In the genomic region with DNA sequence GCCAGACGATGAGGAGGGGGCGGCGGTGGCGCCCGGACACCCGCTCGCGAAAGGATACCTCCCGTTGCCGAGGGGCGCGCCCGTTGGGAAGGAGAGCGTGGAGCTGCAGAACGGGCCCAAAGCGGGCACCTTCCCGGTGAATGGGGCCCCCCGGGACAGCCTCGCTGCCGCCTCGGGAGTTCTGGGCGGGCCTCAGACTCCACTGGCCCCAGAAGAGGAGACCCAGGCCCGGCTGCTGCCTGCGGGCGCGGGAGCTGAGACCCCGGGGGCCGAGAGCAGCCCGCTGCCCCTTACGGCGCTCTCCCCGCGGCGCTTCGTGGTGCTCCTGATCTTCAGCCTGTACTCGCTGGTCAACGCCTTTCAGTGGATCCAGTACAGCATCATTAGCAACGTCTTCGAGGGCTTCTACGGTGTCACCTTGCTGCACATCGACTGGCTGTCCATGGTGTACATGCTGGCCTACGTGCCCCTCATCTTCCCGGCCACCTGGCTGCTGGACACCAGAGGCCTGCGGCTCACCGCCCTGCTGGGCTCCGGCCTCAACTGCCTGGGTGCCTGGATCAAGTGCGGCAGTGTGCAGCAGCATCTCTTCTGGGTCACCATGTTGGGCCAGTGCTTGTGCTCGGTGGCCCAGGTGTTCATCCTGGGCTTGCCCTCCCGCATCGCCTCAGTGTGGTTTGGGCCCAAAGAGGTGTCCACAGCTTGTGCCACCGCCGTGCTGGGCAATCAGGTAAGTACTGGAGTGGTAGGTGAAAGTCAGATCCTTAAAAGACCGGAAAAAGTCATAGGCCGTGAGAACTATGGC, we compare ENCODE assay signal across 8 cellular contexts. TPM values are rescaled to one million over a fixed set of nuclear protein-coding genes. Genes with fewer than 3 reads are reported as not detected.
DNase-seq lines count a peak whose midpoint lies in the region; ATAC-seq and TF ChIP-seq lines count a peak whose summit lies in the region.

No MANE protein-coding gene starts in this region.

- H3K9me3 Mint-ChIP-seq in Caco-2 (ENCODE audit: unreplicated experiment), result peaks cover 10% of the 10 kb centered on the region

- BruUV-seq in Caco-2 (replicated peaks; lab: Mats Ljungman, UMichigan), result TSS peak; percentile 16

- ATAC-seq in GM19372 (IDR thresholded peaks at IDR 0.05; ENCODE audit: low read depth, unreplicated experiment) (peak; percentile 18), HG03439 (IDR thresholded peaks at IDR 0.05; ENCODE audit: unreplicated experiment) (peak; percentile 21), RWPE2 (ENCODE audit: low read depth) (peak; percentile 37; the same call in 2 of the 3 replicates), GM18858 (IDR thresholded peaks at IDR 0.05; ENCODE audit: unreplicated experiment) (no peak)

- H3K36me3 ChIP-seq in Caco-2 (ENCODE audit: control insufficient read depth, insufficient read depth, low read length), result no peaks in the 10 kb centered on the region
- peaks cover 10% of the 10 kb centered on the region for H3K36me3 ChIP-seq in RWPE2 (ENCODE audit: low read depth)
- peaks cover 5% of the 10 kb centered on the region for H3K36me3 ChIP-seq in skeletal muscle satellite cell (ENCODE audit: insufficient read depth, low read length)

- no peaks in the 10 kb centered on the region for H3K27me3 ChIP-seq in Caco-2 (replicated peaks; ENCODE audit: control insufficient read depth, insufficient read depth, low read length)
- no peaks in the 10 kb centered on the region for H3K27me3 ChIP-seq in RWPE2 (ENCODE audit: insufficient read depth, poor library complexity, severe bottlenecking)
- H3K27me3 ChIP-seq in skeletal muscle satellite cell (ENCODE audit: control insufficient read depth, insufficient read depth, low read length), result no peaks in the 10 kb centered on the region

- in situ Hi-C loops in T47D (cut with HindIII; ENCODE audit: low pct_unique_long_range_greater_than_20kb, low sequenced_read_pairs), result no loop called here

- H3K4me3 ChIP-seq in Caco-2 (ENCODE audit: low read depth, low read length) (peak overlapping the region; percentile 59), RWPE2 (ENCODE audit: severe bottlenecking) (peak overlapping the region; percentile 67), skeletal muscle satellite cell (ENCODE audit: low read length) (peak overlapping the region; percentile 80)

- H3K4me1 ChIP-seq in Caco-2 (peaks cover 14% of the 10 kb centered on the region), RWPE2 (ENCODE audit: insufficient read depth, poor library complexity, severe bottlenecking) (no peaks in the 10 kb centered on the region), skeletal muscle satellite cell (ENCODE audit: control insufficient read depth, insufficient read depth, low read length) (peaks cover 27% of the 10 kb centered on the region)

- intact Hi-C loops in Caco-2 (cut with micrococcal nuclease; ENCODE audit: unreplicated experiment), result loop anchor here (1.0 to 5.0 kb wide), 3 partner anchors 44 to 159 kb away; a partner anchor contains a TSS

- CTCF ChIA-PET in Caco-2 (lab: Charles Lee), result interaction anchor here (0.7 to 1.8 kb wide), 10 partner anchors 25 to 382 kb away, joined by 3 to 10 read pairs (median 6); a partner anchor contains a TSS

- TF ChIP-seq CTCF in Caco-2 (IDR thresholded peaks at IDR 0.05; ENCODE audit: insufficient read depth in 1 of 2, low read depth in 1 of 2, low read length in 1 of 2, severe bottlenecking in 1 of 2, unreplicated experiment in 1 of 2) (no peak), RWPE2 (IDR thresholded peaks at IDR 0.05; ENCODE audit: poor library complexity, severe bottlenecking) (no peak)

- H3K27me3 Mint-ChIP-seq in Caco-2 (ENCODE audit: insufficient read depth, unreplicated experiment), result no peaks in the 10 kb centered on the region

- POLR2A ChIA-PET in Caco-2 (lab: Charles Lee), result interaction anchor here (0.5 to 2.1 kb wide), 16 partner anchors 12 to 1606 kb away, joined by 3 to 22 read pairs (median 4); a partner anchor contains a TSS

- H3K27ac ChIP-seq in RWPE2 (ENCODE audit: poor library complexity, severe bottlenecking), result peak overlapping the region; percentile 58

- DNase-seq in Caco-2 (peak in 1 of 2 experiments; percentile 55), RWPE2 (ENCODE audit: low spot score) (no peak), T47D (ENCODE audit: low read depth in 1 of 2, low spot score in 1 of 2) (peak; percentile 38 to 51), inferior parietal cortex (ENCODE audit: extremely low spot score) (peak; percentile 36)

- H3K4me2 ChIP-seq in skeletal muscle satellite cell (ENCODE audit: low read length), result peak overlapping the region; percentile 97

- H3K4me1 Mint-ChIP-seq in Caco-2 (ENCODE audit: low read depth, unreplicated experiment), result peaks cover 19% of the 10 kb centered on the region

- no peaks in the 10 kb centered on the region for H3K9me3 ChIP-seq in Caco-2
- H3K9me3 ChIP-seq in RWPE2 (ENCODE audit: severe bottlenecking), result no peaks in the 10 kb centered on the region
- H3K9me3 ChIP-seq in skeletal muscle satellite cell (replicated peaks; ENCODE audit: low read length), result no peaks in the 10 kb centered on the region

- no peak overlapping the region for H3K4me3 Mint-ChIP-seq in Caco-2 (ENCODE audit: unreplicated experiment)

- H3K27ac Mint-ChIP-seq in Caco-2 (ENCODE audit: unreplicated experiment), result peak overlapping the region; percentile 81

- H3K36me3 Mint-ChIP-seq in Caco-2 (ENCODE audit: insufficient read depth, unreplicated experiment), result peaks cover 15% of the 10 kb centered on the region

- H3K9ac ChIP-seq in skeletal muscle satellite cell (ENCODE audit: low read depth, low read length), result peak overlapping the region; percentile 91

RNA-seq across cellular contexts. Expression of a gene that starts 0.6 kb away (rescaled TPM):
- 30.8 and 36.3 TPM in 2 replicates for total RNA-seq in Caco-2 (2022)
- 8.6 and 12.5 TPM in 2 replicates for total RNA-seq in skeletal muscle satellite cell (2012; rRNA removed)

RNA-seq across cellular contexts. Expression of a gene that starts 11.2 kb away (rescaled TPM):
- not detected in 2 replicates for total RNA-seq in Caco-2 (2022)
- total RNA-seq in skeletal muscle satellite cell (2012; rRNA removed), result not detected in 2 replicates
